ENCODE assay signal across 18 cellular contexts in genomic region chr12:93518725-93519124, GRCh38. TPM values are rescaled to one million over a fixed set of nuclear protein-coding genes. Genes with fewer than 3 reads are reported as not detected.
DNase-seq lines count a peak whose midpoint lies in the region; ATAC-seq and TF ChIP-seq lines count a peak whose summit lies in the region.
"Had no signal": no experiment of that assay in that cellular context is flagged by ENCODE, and none has a peak within 500 bp of the region (broad histone marks: within the 10 kb centered on the region; RNA-seq: fewer than 3 reads in every experiment).

No MANE protein-coding gene starts in this region.

- H3K14ac ChIP-seq in trophoblast cell (ENCODE audit: low read length): no peak overlapping the region

- no peak overlapping the region for H3K4me3 ChIP-seq in choroid plexus epithelial cell (ENCODE audit: low read depth, low read length)
- H3K4me3 ChIP-seq in thyroid gland (replicated peaks in 1 of 3): no peak overlapping the region
- no peak overlapping the region for H3K4me3 ChIP-seq in aorta (ENCODE audit: low read length in 2 of 2)
- no peak overlapping the region for H3K4me3 ChIP-seq in CD8-positive, alpha-beta memory T cell (ENCODE audit: low read length)
- no peak overlapping the region for H3K4me3 ChIP-seq in trophoblast cell (ENCODE audit: low read depth, low read length)
- H3K4me3 ChIP-seq: HAP-1, SK-N-MC had no signal

- no peak overlapping the region for H3K4me3 Mint-ChIP-seq in CD8-positive, alpha-beta memory T cell
- H3K4me3 Mint-ChIP-seq: activated naive CD4-positive, alpha-beta T cell treated with anti-CD3 and anti-CD28 coated beads, Interleukin-2, amount 50 U/mL, for 24 hours; activated T-cell treated with anti-CD3 and anti-CD28 coated beads, Interleukin-2, amount 50 U/mL, for 24 hours; nephron had no signal

- no peaks in the 10 kb centered on the region for H3K9me3 Mint-ChIP-seq in CD8-positive, alpha-beta memory T cell
- H3K9me3 Mint-ChIP-seq: activated naive CD4-positive, alpha-beta T cell treated with anti-CD3 and anti-CD28 coated beads, Interleukin-2, amount 50 U/mL, for 24 hours; activated T-cell treated with anti-CD3 and anti-CD28 coated beads, Interleukin-2, amount 50 U/mL, for 24 hours; nephron had no signal

- TF ChIP-seq POLR2A in thyroid gland (IDR thresholded peaks at IDR 0.05): no peak

- H3K9me3 ChIP-seq in thyroid gland: no peaks in the 10 kb centered on the region
- no peaks in the 10 kb centered on the region for H3K9me3 ChIP-seq in aorta (ENCODE audit: control insufficient read depth, low read length)
- H3K9me3 ChIP-seq in CD8-positive, alpha-beta memory T cell (ENCODE audit: low read length): no peaks in the 10 kb centered on the region
- H3K9me3 ChIP-seq in trophoblast cell (ENCODE audit: insufficient read depth, low read depth, low read length): no peaks in the 10 kb centered on the region
- H3K9me3 ChIP-seq: HAP-1 had no signal

- H2BK12ac ChIP-seq in trophoblast cell (ENCODE audit: low read length): no peak overlapping the region

- H2BK120ac ChIP-seq in trophoblast cell (ENCODE audit: insufficient read depth, low read length, poor library complexity): no peak overlapping the region

- H3K4ac ChIP-seq in trophoblast cell (ENCODE audit: low read depth, low read length): no peak overlapping the region

- no peak overlapping the region for H3K4me2 ChIP-seq in trophoblast cell (ENCODE audit: low read length)

- H4K91ac ChIP-seq in trophoblast cell (ENCODE audit: low read depth, low read length): no peak overlapping the region

- no peaks in the 10 kb centered on the region for H3K79me2 ChIP-seq in trophoblast cell (ENCODE audit: control insufficient read depth, insufficient read depth, low read length, poor library complexity)

- no peak overlapping the region for H3K9ac ChIP-seq in trophoblast cell (ENCODE audit: low read length)

- H3K4me1 ChIP-seq in thyroid gland: no peaks in the 10 kb centered on the region
- H3K4me1 ChIP-seq in aorta (ENCODE audit: control insufficient read depth in 1 of 2, insufficient read depth in 2 of 2, low read length in 2 of 2): no peaks in the 10 kb centered on the region
- no peaks in the 10 kb centered on the region for H3K4me1 ChIP-seq in CD8-positive, alpha-beta memory T cell (ENCODE audit: insufficient read depth, low read length)
- H3K4me1 ChIP-seq in trophoblast cell (ENCODE audit: control insufficient read depth in 1 of 2, insufficient read depth in 2 of 2, low read length in 2 of 2): no peaks in the 10 kb centered on the region

- H3K4me1 Mint-ChIP-seq in CD8-positive, alpha-beta memory T cell: peaks cover 0 to 12% (median 2%) of the 10 kb centered on the region in 3 donors
- H3K4me1 Mint-ChIP-seq: activated naive CD4-positive, alpha-beta T cell treated with anti-CD3 and anti-CD28 coated beads, Interleukin-2, amount 50 U/mL, for 24 hours; nephron had no signal

- peaks cover 0 to 6% of the 10 kb centered on the region in 2 donors for H3K27me3 Mint-ChIP-seq in CD8-positive, alpha-beta memory T cell
- H3K27me3 Mint-ChIP-seq: activated naive CD4-positive, alpha-beta T cell treated with anti-CD3 and anti-CD28 coated beads, Interleukin-2, amount 50 U/mL, for 24 hours had no signal

- TF ChIP-seq CTCF in choroid plexus epithelial cell (conservative IDR thresholded peaks at IDR 0.05; ENCODE audit: low read depth, low read length) (no peak), thyroid gland (IDR thresholded peaks at IDR 0.05) (no peak)

- WGBS in thyroid gland, 2 donors: 80 to 86% methylated on average over 5 of the region's 5 CpGs
- WGBS in aorta, 2 donors: 67 to 68% methylated on average over 5 of the region's 5 CpGs
- no CpG with 5 or more reads among the region's 5 CpGs for WGBS in trophoblast cell (ENCODE audit: extremely low coverage, insufficient coverage, insufficient read length)

- H4K8ac ChIP-seq in trophoblast cell (ENCODE audit: low read depth, low read length): no peak overlapping the region

- no peaks in the 10 kb centered on the region for H3K36me3 Mint-ChIP-seq in CD8-positive, alpha-beta memory T cell
- H3K36me3 Mint-ChIP-seq: activated naive CD4-positive, alpha-beta T cell treated with anti-CD3 and anti-CD28 coated beads, Interleukin-2, amount 50 U/mL, for 24 hours had no signal

- POLR2A ChIA-PET in CD8-positive, alpha-beta memory T cell (lab: Charles Lee): no interaction called here

- no peak overlapping the region for H2AK5ac ChIP-seq in trophoblast cell (ENCODE audit: low read length)

- DNase-seq in COLO829 (ENCODE audit: low spot score): peak; percentile 41
- peak; percentile 71 for DNase-seq in M059J (ENCODE audit: low read depth)
- peak; percentile 83 for DNase-seq in choroid plexus epithelial cell (ENCODE audit: low read depth)
- peak; percentile 18 for DNase-seq in myocyte (ENCODE audit: low read depth)
- DNase-seq in thyroid gland: no peak
- DNase-seq in aorta: no peak
- DNase-seq in CD8-positive, alpha-beta memory T cell: no peak
- DNase-seq in trophoblast cell: no peak
- DNase-seq: activated CD4-positive, alpha-beta T cell treated with anti-CD3 and anti-CD28 coated beads, Interleukin-2, amount 50 U/mL, for 48 hours; activated T-cell treated with anti-CD3 and anti-CD28 coated beads, Interleukin-2, amount 50 U/mL, for 24 hours; AML-193; glutamatergic neuron; NCI-H1930; NCI-H510A treated with DMSO at 0.1 percent for 48 hours had no signal

- H3K36me3 ChIP-seq in thyroid gland: no peaks in the 10 kb centered on the region
- H3K36me3 ChIP-seq in aorta (ENCODE audit: control insufficient read depth in 1 of 2, insufficient read depth in 2 of 2, low read length in 1 of 2): no peaks in the 10 kb centered on the region
- no peaks in the 10 kb centered on the region for H3K36me3 ChIP-seq in CD8-positive, alpha-beta memory T cell (ENCODE audit: insufficient read depth, low read length)
- H3K36me3 ChIP-seq in trophoblast cell (ENCODE audit: control insufficient read depth in 1 of 2, insufficient read depth in 2 of 2, low read length in 2 of 2): no peaks in the 10 kb centered on the region
- H3K36me3 ChIP-seq: HAP-1 had no signal

- no peak for ATAC-seq in aorta (ENCODE audit: low FRiP score)

- H3K79me1 ChIP-seq in trophoblast cell (ENCODE audit: low read length): no peaks in the 10 kb centered on the region

- H4K12ac ChIP-seq in trophoblast cell (ENCODE audit: low read depth, low read length): no peak overlapping the region

- H3K23ac ChIP-seq in trophoblast cell (ENCODE audit: low read length): no peak overlapping the region

- H3K18ac ChIP-seq in trophoblast cell (ENCODE audit: low read length): no peak overlapping the region

- no peaks in the 10 kb centered on the region for H3K27me3 ChIP-seq in thyroid gland
- no peaks in the 10 kb centered on the region for H3K27me3 ChIP-seq in aorta (ENCODE audit: control insufficient read depth in 1 of 2, insufficient read depth in 2 of 2, low read length in 1 of 2)
- H3K27me3 ChIP-seq in CD8-positive, alpha-beta memory T cell (ENCODE audit: insufficient read depth, low read length, poor library complexity, severe bottlenecking): no peaks in the 10 kb centered on the region
- H3K27me3 ChIP-seq in trophoblast cell (ENCODE audit: insufficient read depth, low read length): no peaks in the 10 kb centered on the region

- H2AFZ ChIP-seq in trophoblast cell (ENCODE audit: insufficient read depth, low read length, poor library complexity): no peak overlapping the region

- H2BK5ac ChIP-seq in trophoblast cell (ENCODE audit: low read depth, low read length, poor library complexity): no peak overlapping the region

- CTCF ChIA-PET in CD8-positive, alpha-beta memory T cell (lab: Charles Lee): interaction anchor here (1.0 kb wide), 1 partner anchor 583 kb away, joined by 5 read pairs; no protein-coding TSS in a partner anchor

- no peak overlapping the region for H3K27ac ChIP-seq in thyroid gland
- H3K27ac ChIP-seq in aorta (ENCODE audit: low read depth in 1 of 2, low read length in 2 of 2): no peak overlapping the region
- H3K27ac ChIP-seq in CD8-positive, alpha-beta memory T cell (ENCODE audit: low read depth, low read length): no peak overlapping the region
- no peak overlapping the region for H3K27ac ChIP-seq in trophoblast cell (ENCODE audit: low read depth, low read length)
- H3K27ac ChIP-seq: SK-N-MC had no signal

- H3K27ac Mint-ChIP-seq in CD8-positive, alpha-beta memory T cell: no peak overlapping the region
- H3K27ac Mint-ChIP-seq: activated naive CD4-positive, alpha-beta T cell treated with anti-CD3 and anti-CD28 coated beads, Interleukin-2, amount 50 U/mL, for 24 hours; activated T-cell treated with anti-CD3 and anti-CD28 coated beads, Interleukin-2, amount 50 U/mL, for 24 hours; nephron had no signal

- intact Hi-C loops in thyroid gland (cut with DNase I): no loop called here
- intact Hi-C loops in aorta (cut with DNase I): no loop called here

RNA-seq across cellular contexts. Expression of gene MRPL42, which starts 51.4 kb away (rescaled TPM):
- 101 and 132 TPM in 2 replicates for total RNA-seq in M059J (2014; rRNA removed; shearing (Covaris generic))
- total RNA-seq in myocyte: 79.5 and 80.6 TPM in 2 replicates
- 27.7 TPM for polyA plus RNA-seq in myocyte (2012)
- total RNA-seq in thyroid gland: 10 to 100 TPM; 42.1 to 71.8 (median 64.0) TPM
- 10 to 100 TPM; 40.7 to 48.5 TPM for total RNA-seq in aorta
- 10 to 100 TPM; 24.5 to 53.3 TPM for polyA plus RNA-seq in aorta
- 10 to 100 TPM; 84.1 to 87.2 TPM for total RNA-seq in CD8-positive, alpha-beta memory T cell
- polyA plus RNA-seq in CD8-positive, alpha-beta memory T cell: 57.1 TPM
- polyA plus RNA-seq in trophoblast cell (2013): 63.3 and 64.3 TPM in 2 replicates

RNA-seq across cellular contexts. Expression of gene SOCS2, which starts 53.8 kb away (rescaled TPM):
- 79.8 and 110 TPM in 2 replicates for total RNA-seq in M059J (2014; rRNA removed; shearing (Covaris generic))
- total RNA-seq in myocyte: 3.7 and 4.1 TPM in 2 replicates
- polyA plus RNA-seq in myocyte (2012): 0.84 TPM
- total RNA-seq in thyroid gland: 10 to 100 TPM; 28.6 to 79.8 (median 66.9) TPM
- total RNA-seq in aorta: 10 to 100 TPM; 22.5 to 27.1 TPM
- 10 to 100 TPM; 14.3 to 24.7 TPM for polyA plus RNA-seq in aorta
- total RNA-seq in CD8-positive, alpha-beta memory T cell: 10 to 100 TPM; 11.6 to 12.9 TPM
- polyA plus RNA-seq in CD8-positive, alpha-beta memory T cell: 21.7 TPM
- polyA plus RNA-seq in trophoblast cell (2013): 13.0 and 14.5 TPM in 2 replicates

Comparison
In these comparisons a context has a peak if more than half of its experiments do, and no peak if none do; other contexts are left out.
1. DNase-seq: peak in COLO829 (single experiment), M059J (single experiment), choroid plexus epithelial cell (single experiment) and myocyte (single experiment); none in thyroid gland (0 of 2), aorta (0 of 2), CD8-positive, alpha-beta memory T cell (0 of 5) and trophoblast cell (0 of 2).